8 cellular contexts compared by ENCODE assay signal in the genomic region with DNA sequence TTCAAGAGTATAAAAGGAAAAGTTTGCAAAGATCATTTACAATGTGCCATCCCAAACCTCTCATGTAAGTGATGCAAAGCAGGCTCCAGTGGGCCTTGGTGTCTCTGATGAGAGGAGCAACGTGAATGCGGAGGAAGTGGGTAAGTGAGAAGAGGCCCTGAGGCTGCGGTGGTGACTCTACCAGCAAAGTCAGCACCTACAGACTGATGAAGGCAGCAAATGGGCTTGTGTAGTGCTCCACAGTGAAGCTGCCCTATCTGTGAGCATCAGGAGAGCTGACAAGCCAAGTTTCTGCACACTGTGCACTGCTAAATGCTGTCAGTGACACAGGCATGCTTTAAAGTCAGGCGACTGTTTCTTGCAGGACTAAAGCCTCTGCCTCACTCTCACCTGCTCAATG. TPM values are rescaled to one million over a fixed set of nuclear protein-coding genes. Genes with fewer than 3 reads are reported as not detected.
A peak's percentile ranks its signal among the peaks of the same experiment; 100 is the strongest.
DNase-seq lines count a peak whose midpoint lies in the region; ATAC-seq lines count a peak whose summit lies in the region.

No MANE protein-coding gene starts in this region.

- H3K9me3 Mint-ChIP-seq in immature natural killer cell, result no peaks in the 10 kb centered on the region
- H3K9me3 Mint-ChIP-seq in stimulated activated naive CD8-positive, alpha-beta T cell treated with anti-CD3 and anti-CD28 coated beads, Interleukin-15, Interleukin-2, amounts not matched to agents 100 ng/mL and 50 ng/mL, for 24 hours, result no peaks in the 10 kb centered on the region

- peak overlapping the region; percentile 78 to 96 (median 88) for H3K27ac Mint-ChIP-seq in immature natural killer cell
- H3K27ac Mint-ChIP-seq in stimulated activated naive CD8-positive, alpha-beta T cell treated with anti-CD3 and anti-CD28 coated beads, Interleukin-15, Interleukin-2, amounts not matched to agents 100 ng/mL and 50 ng/mL, for 24 hours, result peak overlapping the region; percentile 88

- DNase-seq in NOMO-1 treated with DMSO at 0.1 percent for 48 hours (lab: John Stamatoyannopoulos, UW; ENCODE audit: unreplicated experiment) (peak; percentile 23), NOMO-1 treated with dmso at 0.1 percent for 144 hours (lab: John Stamatoyannopoulos, UW; ENCODE audit: unreplicated experiment) (no peak), immature natural killer cell (peak; percentile 67 to 81 (median 74)), NCI-H446 treated with DMSO at 0.1 percent for 48 hours (lab: John Stamatoyannopoulos, UW) (no peak), NCI-H2196 treated with DMSO at 0.1 percent for 48 hours (lab: John Stamatoyannopoulos, UW; ENCODE audit: unreplicated experiment) (no peak)
- peak; percentile 86 for DNase-seq in activated CD4-positive, alpha-beta T cell treated with anti-CD3 and anti-CD28 coated beads for 48 hours

- H3K36me3 Mint-ChIP-seq in immature natural killer cell, result no peaks in the 10 kb centered on the region
- H3K36me3 Mint-ChIP-seq in stimulated activated naive CD8-positive, alpha-beta T cell treated with anti-CD3 and anti-CD28 coated beads, Interleukin-15, Interleukin-2, amounts not matched to agents 100 ng/mL and 50 ng/mL, for 24 hours (ENCODE audit: low read depth), result peaks cover 4% of the 10 kb centered on the region

- no peak for ATAC-seq in GM19455 (IDR thresholded peaks at IDR 0.05; ENCODE audit: unreplicated experiment)

- H3K4me1 Mint-ChIP-seq in immature natural killer cell, result peaks cover 59 to 75% of the 10 kb centered on the region in 2 donors
- H3K4me1 Mint-ChIP-seq in stimulated activated naive CD8-positive, alpha-beta T cell treated with anti-CD3 and anti-CD28 coated beads, Interleukin-15, Interleukin-2, amounts not matched to agents 100 ng/mL and 50 ng/mL, for 24 hours (ENCODE audit: low read depth), result peaks cover 78% of the 10 kb centered on the region

- peak overlapping the region; percentile 17 to 84 (median 59) for H3K4me3 Mint-ChIP-seq in immature natural killer cell
- peak overlapping the region; percentile 56 for H3K4me3 Mint-ChIP-seq in stimulated activated naive CD8-positive, alpha-beta T cell treated with anti-CD3 and anti-CD28 coated beads, Interleukin-15, Interleukin-2, amounts not matched to agents 100 ng/mL and 50 ng/mL, for 24 hours

- H3K27me3 Mint-ChIP-seq in immature natural killer cell (ENCODE audit: low read depth in 3 of 3), result no peaks in the 10 kb centered on the region
- H3K27me3 Mint-ChIP-seq in stimulated activated naive CD8-positive, alpha-beta T cell treated with anti-CD3 and anti-CD28 coated beads, Interleukin-15, Interleukin-2, amounts not matched to agents 100 ng/mL and 50 ng/mL, for 24 hours, result no peaks in the 10 kb centered on the region

RNA-seq across cellular contexts. Expression of gene RAP1A, which starts 15.6 kb away (rescaled TPM):
- polyA plus RNA-seq in immature natural killer cell, result 10 to 100 TPM; 45.6 to 67.3 (median 61.1) TPM

Comparison
In these comparisons a context has a peak if more than half of its experiments do, and no peak if none do; other contexts are left out.
1. DNase-seq: peak in NOMO-1 treated with DMSO at 0.1 percent for 48 hours (single experiment), activated CD4-positive, alpha-beta T cell treated with anti-CD3 and anti-CD28 coated beads for 48 hours (single experiment) and immature natural killer cell (3 of 3); none in NOMO-1 treated with dmso at 0.1 percent for 144 hours (single experiment), NCI-H446 treated with DMSO at 0.1 percent for 48 hours (single experiment) and NCI-H2196 treated with DMSO at 0.1 percent for 48 hours (single experiment).